24 cellular contexts compared by ENCODE assay signal in genomic region chr13:24497742-24498141, GRCh38.
"Had no signal": no experiment of that assay in that cellular context is flagged by ENCODE, and none has a peak within 500 bp of the region (broad histone marks: within the 10 kb centered on the region; RNA-seq: fewer than 3 reads in every experiment).

No MANE protein-coding gene starts in this region.

- H3K4me3 Mint-ChIP-seq: memory B cell; naive thymus-derived CD4-positive, alpha-beta T cell; nephron; neural progenitor cell; stimulated activated memory B cell treated with anti-CD40 and anti-IgM and Interleukin-4, amounts not matched to agents 10 μg/mL and 1 μg/mL and 100 μg/mL, for 72 hours; type B pancreatic cell had no signal

- H2AFZ ChIP-seq: neural progenitor cell, parathyroid adenoma had no signal

- H3K4me1 ChIP-seq: gastrocnemius medialis, neural progenitor cell, parathyroid adenoma had no signal

- H3K9me3 ChIP-seq: gastrocnemius medialis, left ventricle myocardium inferior, lower lobe of right lung, testis, tibial artery had no signal

- ATAC-seq: esophagus mucosa; gastrocnemius medialis; lower lobe of right lung; naive thymus-derived CD4-positive, alpha-beta T cell; sciatic nerve; stimulated activated memory B cell treated with anti-CD40 and anti-IgM and Interleukin-4, amounts not matched to agents 10 μg/mL and 1 μg/mL and 100 μg/mL, for 72 hours; stimulated activated naive CD8-positive, alpha-beta T cell treated with anti-CD3 and anti-CD28 coated beads, Interleukin-15, Interleukin-2, amounts not matched to agents 100 U/mL and 50 U/mL, for 24 hours had no signal

- H3K9ac ChIP-seq: neural progenitor cell, parathyroid adenoma had no signal

- H3K27ac Mint-ChIP-seq: memory B cell; nephron; neural progenitor cell; stimulated activated memory B cell treated with anti-CD40 and anti-IgM and Interleukin-4, amounts not matched to agents 10 μg/mL and 1 μg/mL and 100 μg/mL, for 72 hours; type B pancreatic cell had no signal

- H3K4me3 ChIP-seq: gastrocnemius medialis, left ventricle myocardium inferior, lower lobe of right lung, neural progenitor cell, testis, tibial artery had no signal

- H3K36me3 ChIP-seq: neural progenitor cell had no signal

- H3K4me1 Mint-ChIP-seq: stimulated activated memory B cell treated with anti-CD40 and anti-IgM and Interleukin-4, amounts not matched to agents 10 μg/mL and 1 μg/mL and 100 μg/mL, for 72 hours had no signal

- H3K27ac ChIP-seq: epithelial cell of prostate, gastrocnemius medialis, left ventricle myocardium inferior, lower lobe of right lung, neural progenitor cell, parathyroid adenoma, testis, tibial artery had no signal

- H3K27me3 Mint-ChIP-seq: memory B cell; naive thymus-derived CD4-positive, alpha-beta T cell; progenitor cell of endocrine pancreas; stimulated activated memory B cell treated with anti-CD40 and anti-IgM and Interleukin-4, amounts not matched to agents 10 μg/mL and 1 μg/mL and 100 μg/mL, for 72 hours; type B pancreatic cell had no signal

- H3K9me3 Mint-ChIP-seq: memory B cell; naive thymus-derived CD4-positive, alpha-beta T cell; nephron; neural progenitor cell; stimulated activated memory B cell treated with anti-CD40 and anti-IgM and Interleukin-4, amounts not matched to agents 10 μg/mL and 1 μg/mL and 100 μg/mL, for 72 hours; type B pancreatic cell had no signal

- H3K27me3 ChIP-seq: gastrocnemius medialis, neural progenitor cell, testis, tibial artery had no signal

- DNase-seq: cerebellar nuclear complex; cortex of kidney; foreskin fibroblast; gastrocnemius medialis; head of caudate nucleus; left ventricle myocardium inferior; lower lobe of right lung; naive thymus-derived CD4-positive, alpha-beta T cell; stimulated activated CD4-positive, alpha-beta T cell treated with anti-CD3 and anti-CD28 coated beads, Interleukin-2, amount 100 ng/mL, for 24 hours; stimulated activated CD4-positive, alpha-beta T cell treated with anti-CD3 and anti-CD28 coated beads, Interleukin-4, amount 100 ng/mL, for 4 hours; stimulated activated naive CD8-positive, alpha-beta T cell treated with anti-CD3 and anti-CD28 coated beads, Interleukin-15, Interleukin-2, amounts not matched to agents 100 U/mL and 50 U/mL, for 24 hours; substantia nigra; testis; tibial artery had no signal

- H3K79me2 ChIP-seq: parathyroid adenoma had no signal

- H3K4me2 ChIP-seq: neural progenitor cell had no signal
